In the genomic region with DNA sequence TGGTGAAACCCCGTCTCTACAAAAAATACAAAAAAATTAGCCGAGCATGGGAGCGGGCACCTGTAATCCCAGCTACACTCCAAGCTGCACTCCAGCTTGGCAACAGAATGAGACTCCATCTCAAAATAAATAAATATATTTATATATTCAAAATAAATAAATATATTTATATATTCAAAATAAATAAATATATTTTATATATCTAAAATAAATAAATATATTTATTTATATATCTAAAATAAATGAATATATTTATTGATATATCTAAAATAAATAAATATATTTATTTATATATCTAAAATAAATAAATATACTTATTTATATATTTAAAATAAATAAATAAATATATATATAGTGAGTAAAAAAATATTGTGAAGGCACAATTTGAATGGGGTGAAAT, we compare ENCODE assay signal across 33 cellular contexts.
"Had no signal": no experiment of that assay in that cellular context is flagged by ENCODE, and none has a peak within 500 bp of the region (broad histone marks: within the 10 kb centered on the region; RNA-seq: fewer than 3 reads in every experiment).

No MANE protein-coding gene starts in this region.

- H2AFZ ChIP-seq: hepatocyte had no signal

- H3K9me3 Mint-ChIP-seq: activated CD4-positive, alpha-beta memory T cell treated with anti-CD3 and anti-CD28 coated beads, Interleukin-2, amount 10 ng/mL, durations not matched to agents 7 days and 5 days; activated CD4-positive, alpha-beta T cell treated with anti-CD3 and anti-CD28 coated beads, Interleukin-2, amount 10 ng/mL, durations not matched to agents 7 days and 5 days; activated T-cell treated with anti-CD3 and anti-CD28 coated beads, Interleukin-2, amount 50 U/mL, for 24 hours; activated T-cell treated with anti-CD3 and anti-CD28 coated beads, Interleukin-2, amount 50 U/mL, for 72 hours; activated T-helper 17 cell treated with anti-CD3 and anti-CD28 coated beads, Interleukin-2, amount 50 U/mL, for 72 hours; endodermal cell; T-helper 2 cell treated with Interferon-gamma antibody and Interleukin-4, amounts not matched to agents 5 μg/mL and 100 μg/mL, for 36 hours had no signal

- H3K79me2 ChIP-seq: hepatocyte had no signal

- H3K27me3 Mint-ChIP-seq: activated CD4-positive, alpha-beta memory T cell treated with anti-CD3 and anti-CD28 coated beads, Interleukin-2, amount 10 ng/mL, durations not matched to agents 7 days and 5 days; activated naive CD8-positive, alpha-beta T cell; activated T-helper 17 cell treated with anti-CD3 and anti-CD28 coated beads, Interleukin-2, amount 50 U/mL, for 72 hours had no signal

- H3K27me3 ChIP-seq: adrenal gland, body of pancreas, colonic mucosa, esophagus muscularis mucosa, foreskin keratinocyte, gastroesophageal sphincter, heart right ventricle, hepatocyte had no signal

- H3K36me3 Mint-ChIP-seq: activated naive CD8-positive, alpha-beta T cell had no signal

- DNase-seq: activated CD4-positive, alpha-beta memory T cell treated with anti-CD3 and anti-CD28 coated beads, Interleukin-2, amount 10 ng/mL, durations not matched to agents 7 days and 5 days; activated CD4-positive, alpha-beta T cell treated with anti-CD3 and anti-CD28 coated beads for 1 hour; activated CD4-positive, alpha-beta T cell treated with anti-CD3 and anti-CD28 coated beads for 4 hours; activated CD4-positive, alpha-beta T cell treated with anti-CD3 and anti-CD28 coated beads, Interleukin-2, amount 10 ng/mL, durations not matched to agents 7 days and 5 days; activated CD4-positive, alpha-beta T cell treated with anti-CD3 and anti-CD28 coated beads, Interleukin-2, amount 50 U/mL, for 4 hours; activated CD8-positive, alpha-beta memory T cell treated with anti-CD3 and anti-CD28 coated beads, Interleukin-2, amount 50 U/mL, for 48 hours; activated effector memory CD4-positive, alpha-beta T cell treated with Interleukin-2 at 50 U/mL for 16 hours; activated gamma-delta T cell treated with Interleukin-2 at 50 U/mL for 16 hours; activated naive CD4-positive, alpha-beta T cell treated with anti-CD3 and anti-CD28 coated beads, Interleukin-2, amount 50 U/mL, for 16 hours; activated naive CD4-positive, alpha-beta T cell treated with Interleukin-2 at 50 U/mL for 16 hours; activated T-cell treated with anti-CD3 and anti-CD28 coated beads for 4 hours; activated T-cell treated with anti-CD3 and anti-CD28 coated beads, Interleukin-2, amount 50 U/mL, for 24 hours; activated T-cell treated with anti-CD3 and anti-CD28 coated beads, Interleukin-2, amount 50 U/mL, for 72 hours; adrenal gland; amygdala; aorta; body of pancreas; caudate nucleus; colonic mucosa; effector CD8-positive, alpha-beta T cell; endodermal cell; erythroblast; foreskin keratinocyte; heart right ventricle; T-helper 1 cell; T-helper 17 cell; T1000 had no signal

- H3K27ac Mint-ChIP-seq: activated CD4-positive, alpha-beta memory T cell treated with anti-CD3 and anti-CD28 coated beads, Interleukin-2, amount 10 ng/mL, durations not matched to agents 7 days and 5 days; activated CD4-positive, alpha-beta T cell treated with anti-CD3 and anti-CD28 coated beads, Interleukin-2, amount 10 ng/mL, durations not matched to agents 7 days and 5 days; activated naive CD8-positive, alpha-beta T cell; activated T-cell treated with anti-CD3 and anti-CD28 coated beads, Interleukin-2, amount 50 U/mL, for 24 hours; activated T-cell treated with anti-CD3 and anti-CD28 coated beads, Interleukin-2, amount 50 U/mL, for 72 hours; activated T-helper 17 cell treated with anti-CD3 and anti-CD28 coated beads, Interleukin-2, amount 50 U/mL, for 72 hours; endodermal cell; T-helper 17 cell; T-helper 2 cell treated with Interferon-gamma antibody and Interleukin-4, amounts not matched to agents 5 μg/mL and 100 μg/mL, for 36 hours had no signal

- H3K36me3 ChIP-seq: adrenal gland, colonic mucosa, esophagus muscularis mucosa, gastroesophageal sphincter, heart right ventricle had no signal

- H3K4me3 ChIP-seq: adrenal gland, body of pancreas, colonic mucosa, esophagus muscularis mucosa, gastroesophageal sphincter, heart right ventricle, hepatocyte had no signal

- H3K4me1 ChIP-seq: adrenal gland, body of pancreas, colonic mucosa, esophagus muscularis mucosa had no signal

- H3K9me3 ChIP-seq: adrenal gland, body of pancreas, colonic mucosa, esophagus muscularis mucosa, gastroesophageal sphincter, heart right ventricle had no signal

- H3K4me1 Mint-ChIP-seq: activated CD4-positive, alpha-beta T cell treated with anti-CD3 and anti-CD28 coated beads, Interleukin-2, amount 10 ng/mL, durations not matched to agents 7 days and 5 days; activated T-helper 17 cell treated with anti-CD3 and anti-CD28 coated beads, Interleukin-2, amount 50 U/mL, for 72 hours had no signal

- H3K4me3 Mint-ChIP-seq: activated CD4-positive, alpha-beta memory T cell treated with anti-CD3 and anti-CD28 coated beads, Interleukin-2, amount 10 ng/mL, durations not matched to agents 7 days and 5 days; activated CD4-positive, alpha-beta T cell treated with anti-CD3 and anti-CD28 coated beads, Interleukin-2, amount 10 ng/mL, durations not matched to agents 7 days and 5 days; activated naive CD8-positive, alpha-beta T cell; activated T-cell treated with anti-CD3 and anti-CD28 coated beads, Interleukin-2, amount 50 U/mL, for 24 hours; activated T-cell treated with anti-CD3 and anti-CD28 coated beads, Interleukin-2, amount 50 U/mL, for 72 hours; activated T-helper 17 cell treated with anti-CD3 and anti-CD28 coated beads, Interleukin-2, amount 50 U/mL, for 72 hours; endodermal cell; T-helper 17 cell; T-helper 2 cell treated with Interferon-gamma antibody and Interleukin-4, amounts not matched to agents 5 μg/mL and 100 μg/mL, for 36 hours had no signal

- H3K4me2 ChIP-seq: hepatocyte had no signal

- H3K27ac ChIP-seq: adrenal gland, body of pancreas, colonic mucosa, esophagus muscularis mucosa, foreskin keratinocyte, gastroesophageal sphincter, heart right ventricle, hepatocyte had no signal

- ATAC-seq: activated T-cell treated with anti-CD3 and anti-CD28 coated beads, Interleukin-2, amount 50 U/mL, for 72 hours; activated T-helper 17 cell treated with anti-CD3 and anti-CD28 coated beads, Interleukin-2, amount 50 U/mL, for 72 hours; body of pancreas; foreskin keratinocyte; gastroesophageal sphincter; heart right ventricle; T-helper 17 cell had no signal
